In the genomic region with DNA sequence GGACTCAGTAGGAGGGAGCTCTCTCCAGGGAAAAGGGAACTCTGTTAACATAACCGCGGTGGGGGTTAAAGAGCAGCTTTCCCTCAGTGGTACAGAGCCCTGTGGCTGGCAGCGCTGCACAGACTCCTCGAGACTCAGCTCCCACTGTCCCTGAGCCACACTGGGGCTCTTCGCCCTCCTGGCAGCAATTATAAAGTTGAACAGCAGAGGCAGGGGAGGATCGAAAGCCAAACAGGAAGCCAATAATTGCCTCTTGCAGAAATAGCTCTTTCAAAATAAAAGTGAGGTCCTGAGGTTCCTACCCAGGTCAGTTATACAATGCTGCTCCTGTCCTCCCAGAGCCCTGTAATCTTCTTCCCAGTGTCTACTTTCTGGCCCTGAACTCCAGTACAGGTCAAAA, we compare ENCODE assay signal across 9 cellular contexts.
DNase-seq lines count a peak whose midpoint lies in the region; ATAC-seq and TF ChIP-seq lines count a peak whose summit lies in the region.
"Had no signal": no experiment of that assay in that cellular context is flagged by ENCODE, and none has a peak within 500 bp of the region (broad histone marks: within the 10 kb centered on the region; RNA-seq: fewer than 3 reads in every experiment).

No MANE protein-coding gene starts in this region.

- POLR2A ChIA-PET in CD4-positive, alpha-beta T cell (lab: Charles Lee), result no interaction called here

- H3K27me3 Mint-ChIP-seq in neural progenitor cell (ENCODE audit: insufficient read depth, low read depth), result peaks cover 3% of the 10 kb centered on the region
- H3K27me3 Mint-ChIP-seq in CD4-positive, alpha-beta T cell, result no peaks in the 10 kb centered on the region

- no peaks in the 10 kb centered on the region for H3K4me1 ChIP-seq in neural progenitor cell

- peaks cover 7% of the 10 kb centered on the region for H3K4me1 Mint-ChIP-seq in neural progenitor cell
- peaks cover 5% of the 10 kb centered on the region for H3K4me1 Mint-ChIP-seq in CD4-positive, alpha-beta T cell (ENCODE audit: low read depth)

- ATAC-seq in GM21576 (IDR thresholded peaks at IDR 0.05; ENCODE audit: unreplicated experiment), result peak; percentile 77
- ATAC-seq in CD4-positive, alpha-beta T cell (ENCODE audit: poor library complexity), result no peak

- H3K27me3 ChIP-seq in neural progenitor cell, result no peaks in the 10 kb centered on the region
- H3K27me3 ChIP-seq in brain microvascular endothelial cell (replicated peaks), result no peaks in the 10 kb centered on the region
- no peaks in the 10 kb centered on the region for H3K27me3 ChIP-seq in CD4-positive, alpha-beta T cell (ENCODE audit: control insufficient read depth, insufficient read depth, low read length)

- H3K9me3 Mint-ChIP-seq in neural progenitor cell, result no peaks in the 10 kb centered on the region
- no peaks in the 10 kb centered on the region for H3K9me3 Mint-ChIP-seq in CD4-positive, alpha-beta T cell

- CTCF ChIA-PET in CD4-positive, alpha-beta T cell (lab: Charles Lee), result no interaction called here

- in situ Hi-C loops in brain microvascular endothelial cell (cut with HindIII; ENCODE audit: low pct_ligation_motif_present, low sequenced_read_pairs), result no loop called here

- no peak overlapping the region for H3K27ac Mint-ChIP-seq in neural progenitor cell
- H3K27ac Mint-ChIP-seq in CD4-positive, alpha-beta T cell, result no peak overlapping the region

- H3K4me3 ChIP-seq in neural progenitor cell (no peak overlapping the region), brain microvascular endothelial cell (ENCODE audit: low read depth, low read length) (no peak overlapping the region)

- no peak overlapping the region for H3K27ac ChIP-seq in neural progenitor cell
- no peak overlapping the region for H3K27ac ChIP-seq in brain microvascular endothelial cell
- H3K27ac ChIP-seq in CD4-positive, alpha-beta T cell (ENCODE audit: low read depth, low read length), result no peak overlapping the region

- H3K79me2 ChIP-seq in neural progenitor cell (ENCODE audit: low read depth), result no peaks in the 10 kb centered on the region

- H4K20me1 ChIP-seq in neural progenitor cell (ENCODE audit: low read depth), result no peaks in the 10 kb centered on the region

- H3K9ac ChIP-seq in neural progenitor cell, result no peak overlapping the region

- H2AFZ ChIP-seq in neural progenitor cell (replicated peaks), result no peak overlapping the region

- H3K36me3 ChIP-seq in neural progenitor cell, result no peaks in the 10 kb centered on the region
- no peaks in the 10 kb centered on the region for H3K36me3 ChIP-seq in brain microvascular endothelial cell (replicated peaks)

- DNase-seq in SKM-1 treated with dmso at 0.1 percent for 144 hours (lab: John Stamatoyannopoulos, UW; ENCODE audit: unreplicated experiment) (peak; percentile 30), SKM-1 (lab: John Stamatoyannopoulos, UW; ENCODE audit: unreplicated experiment) (no peak), HuH-7 (ENCODE audit: low spot score) (peak; percentile 10), neural progenitor cell (ENCODE audit: low spot score) (no peak), brain microvascular endothelial cell (no peak)
- DNase-seq in CD4-positive, alpha-beta T cell, result no peak
- DNase-seq in activated T-cell treated with anti-CD3 and anti-CD28 coated beads, Interleukin-2, amount 50 U/mL, for 48 hours, result no peak
- DNase-seq: Kasumi-1 had no signal

- TF ChIP-seq CTCF in neural progenitor cell (IDR thresholded peaks at IDR 0.05) (no peak), brain microvascular endothelial cell (IDR thresholded peaks at IDR 0.05; ENCODE audit: low read depth, low read length, missing control alignments) (no peak)
- TF ChIP-seq CTCF in CD4-positive, alpha-beta T cell (IDR thresholded peaks at IDR 0.05), result no peak

- H3F3A ChIP-seq in neural progenitor cell (ENCODE audit: low read depth), result no peaks in the 10 kb centered on the region

- no peaks in the 10 kb centered on the region for H3K9me3 ChIP-seq in neural progenitor cell (ENCODE audit: low read depth)
- H3K9me3 ChIP-seq in CD4-positive, alpha-beta T cell (ENCODE audit: control insufficient read depth, low read length), result no peaks in the 10 kb centered on the region

- no peaks in the 10 kb centered on the region for H3K36me3 Mint-ChIP-seq in neural progenitor cell
- no peaks in the 10 kb centered on the region for H3K36me3 Mint-ChIP-seq in CD4-positive, alpha-beta T cell (ENCODE audit: low read depth)

- H3K4me3 Mint-ChIP-seq in neural progenitor cell, result peak overlapping the region; percentile 59
- H3K4me3 Mint-ChIP-seq in CD4-positive, alpha-beta T cell, result no peak overlapping the region

- no peak overlapping the region for H3K4me2 ChIP-seq in neural progenitor cell

- intact Hi-C loops in CD4-positive, alpha-beta T cell (cut with DNase I, micrococcal nuclease), result no loop called here

Comparison
In these comparisons a context has a peak if more than half of its experiments do, and no peak if none do; other contexts are left out.
1. DNase-seq: peak in SKM-1 treated with dmso at 0.1 percent for 144 hours (single experiment) and HuH-7 (single experiment); none in SKM-1 (single experiment), neural progenitor cell (single experiment), brain microvascular endothelial cell (single experiment), CD4-positive, alpha-beta T cell (0 of 10) and activated T-cell treated with anti-CD3 and anti-CD28 coated beads, Interleukin-2, amount 50 U/mL, for 48 hours (0 of 2).